17 cellular contexts compared by ENCODE assay signal in the genomic region with DNA sequence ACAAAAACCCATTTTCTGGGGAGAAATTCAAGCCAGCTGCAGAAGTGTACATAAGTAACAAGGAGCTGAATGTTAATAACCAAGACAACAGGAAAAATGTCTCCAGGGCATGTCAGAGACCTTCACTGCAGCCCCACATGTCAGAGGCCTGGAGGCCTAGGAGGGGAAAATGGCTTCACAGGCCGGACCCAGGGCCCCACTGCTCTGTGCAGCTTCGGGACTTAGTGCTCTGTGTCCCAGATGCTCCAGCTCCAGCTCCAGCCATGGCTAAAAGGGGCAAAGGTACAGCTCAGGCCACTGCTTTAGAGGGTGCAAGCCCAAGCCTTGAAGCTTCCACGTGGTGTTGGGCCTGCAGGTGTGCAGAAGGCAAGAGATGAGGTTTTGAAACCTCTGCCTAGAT. TPM values are rescaled to one million over a fixed set of nuclear protein-coding genes. Genes with fewer than 3 reads are reported as not detected.
DNase-seq lines count a peak whose midpoint lies in the region; ATAC-seq and TF ChIP-seq lines count a peak whose summit lies in the region.
"Had no signal": no experiment of that assay in that cellular context is flagged by ENCODE, and none has a peak within 500 bp of the region (broad histone marks: within the 10 kb centered on the region; RNA-seq: fewer than 3 reads in every experiment).

No MANE protein-coding gene starts in this region.

- in situ Hi-C loops in mammary epithelial cell (cut with MboI; ENCODE audit: low sequenced_read_pairs in 2 of 2): no loop called here

- no peaks in the 10 kb centered on the region for H3K79me2 ChIP-seq in mammary epithelial cell (ENCODE audit: insufficient read depth, low read length)

- H4K20me1 ChIP-seq in mammary epithelial cell (ENCODE audit: insufficient read depth, low read length): no peaks in the 10 kb centered on the region
- H4K20me1 ChIP-seq: BLaER1 treated with 17β-estradiol and CSF1 and Interleukin-3, amounts not matched to agents 10 nM and 100 nM had no signal

- no peak overlapping the region for H3K4me3 ChIP-seq in mammary epithelial cell (replicated peaks in 1 of 3; ENCODE audit: insufficient read depth in 1 of 3, low read depth in 2 of 3, low read length in 3 of 3)
- H3K4me3 ChIP-seq: A549; BLaER1 treated with 17β-estradiol and CSF1 and Interleukin-3, amounts not matched to agents 10 nM and 100 nM had no signal

- no peak overlapping the region for H3K4me2 ChIP-seq in mammary epithelial cell (ENCODE audit: insufficient read depth, low read depth, low read length)
- H3K4me2 ChIP-seq: A549; BLaER1 treated with 17β-estradiol and CSF1 and Interleukin-3, amounts not matched to agents 10 nM and 100 nM had no signal

- H3K27ac Mint-ChIP-seq in MCF 10A (ENCODE audit: low read depth, unreplicated experiment) (peak overlapping the region; percentile 31), neural crest cell (ENCODE audit: unreplicated experiment) (peak overlapping the region; percentile 69)
- no peak overlapping the region for H3K27ac Mint-ChIP-seq in stimulated activated naive B cell treated with anti-CD40 and anti-IgM and Interleukin-4, amounts not matched to agents 10 μg/mL and 1 μg/mL and 100 μg/mL, for 72 hours
- H3K27ac Mint-ChIP-seq: B cell; CD4-positive, alpha-beta T cell; CD8-positive, alpha-beta T cell had no signal

- H3K27me3 Mint-ChIP-seq in MCF 10A (ENCODE audit: insufficient read depth, unreplicated experiment) (no peaks in the 10 kb centered on the region), neural crest cell (ENCODE audit: low read depth) (no peaks in the 10 kb centered on the region)
- H3K27me3 Mint-ChIP-seq in stimulated activated naive B cell treated with anti-CD40 and anti-IgM and Interleukin-4, amounts not matched to agents 10 μg/mL and 1 μg/mL and 100 μg/mL, for 72 hours: no peaks in the 10 kb centered on the region
- H3K27me3 Mint-ChIP-seq: B cell; CD4-positive, alpha-beta T cell had no signal

- no peaks in the 10 kb centered on the region for H3K27me3 ChIP-seq in mammary epithelial cell (ENCODE audit: insufficient read depth, low read length)
- H3K27me3 ChIP-seq: BLaER1 treated with 17β-estradiol and CSF1 and Interleukin-3, amounts not matched to agents 10 nM and 100 nM had no signal

- no peaks in the 10 kb centered on the region for H3K36me3 ChIP-seq in mammary epithelial cell (ENCODE audit: insufficient read depth, low read length)

- H3K9ac ChIP-seq in mammary epithelial cell (ENCODE audit: insufficient read depth, low read length): no peak overlapping the region
- H3K9ac ChIP-seq: BLaER1 treated with 17β-estradiol and CSF1 and Interleukin-3, amounts not matched to agents 10 nM and 100 nM had no signal

- CTCF ChIA-PET in MCF 10A (lab: Yijun Ruan, JAX): interaction anchor here (0.6 to 0.7 kb wide), 3 partner anchors 196 to 1380 kb away, joined by 3 to 4 read pairs (median 3); no protein-coding TSS in a partner anchor
- CTCF ChIA-PET in mammary epithelial cell (lab: Charles Lee; ENCODE audit: low non-redundant PET): no interaction called here

- no peak overlapping the region for H2AFZ ChIP-seq in mammary epithelial cell (ENCODE audit: low read depth, low read length)

- dilution Hi-C loops in mammary epithelial cell (cut with HindIII; ENCODE audit: low sequenced_read_pairs): no loop called here

- no peak for ATAC-seq in stimulated activated naive B cell treated with anti-CD40 and anti-IgM and Interleukin-4, amounts not matched to agents 10 μg/mL and 1 μg/mL and 100 μg/mL, for 72 hours (replicated peaks)
- ATAC-seq: A549; CD8-positive, alpha-beta T cell had no signal

- no peaks in the 10 kb centered on the region for H3K9me3 Mint-ChIP-seq in MCF 10A (ENCODE audit: unreplicated experiment)
- peaks cover 16% of the 10 kb centered on the region for H3K9me3 Mint-ChIP-seq in neural crest cell
- H3K9me3 Mint-ChIP-seq in stimulated activated naive B cell treated with anti-CD40 and anti-IgM and Interleukin-4, amounts not matched to agents 10 μg/mL and 1 μg/mL and 100 μg/mL, for 72 hours: peaks cover 4 to 11% of the 10 kb centered on the region in 2 donors
- H3K9me3 Mint-ChIP-seq: CD8-positive, alpha-beta T cell had no signal

- H3K4me3 Mint-ChIP-seq in MCF 10A (ENCODE audit: unreplicated experiment): no peak overlapping the region
- H3K4me3 Mint-ChIP-seq in neural crest cell: no peak overlapping the region
- no peak overlapping the region for H3K4me3 Mint-ChIP-seq in stimulated activated naive B cell treated with anti-CD40 and anti-IgM and Interleukin-4, amounts not matched to agents 10 μg/mL and 1 μg/mL and 100 μg/mL, for 72 hours
- H3K4me3 Mint-ChIP-seq: B cell; CD4-positive, alpha-beta T cell; CD8-positive, alpha-beta T cell had no signal

- TF ChIP-seq CTCF in MCF 10A (IDR thresholded peaks at IDR 0.05; ENCODE audit: unreplicated experiment) (no peak), mammary epithelial cell (conservative IDR thresholded peaks at IDR 0.05 in 1 of 2, IDR thresholded peaks at IDR 0.05 in 1 of 2; ENCODE audit: extremely low read depth in 1 of 2, insufficient read depth in 1 of 2, low read depth in 1 of 2, low read length in 2 of 2) (no peak), neural crest cell (conservative IDR thresholded peaks at IDR 0.05) (no peak)

- no peaks in the 10 kb centered on the region for H3K4me1 Mint-ChIP-seq in MCF 10A (ENCODE audit: insufficient read depth, unreplicated experiment)
- peaks cover 7% of the 10 kb centered on the region for H3K4me1 Mint-ChIP-seq in neural crest cell
- H3K4me1 Mint-ChIP-seq in stimulated activated naive B cell treated with anti-CD40 and anti-IgM and Interleukin-4, amounts not matched to agents 10 μg/mL and 1 μg/mL and 100 μg/mL, for 72 hours: peaks cover 0 to 3% of the 10 kb centered on the region in 2 donors
- H3K4me1 Mint-ChIP-seq: B cell had no signal

- H3K4me1 ChIP-seq in mammary epithelial cell (ENCODE audit: insufficient read depth, low read length): no peaks in the 10 kb centered on the region
- H3K4me1 ChIP-seq: A549, Caco-2 had no signal

- intact Hi-C loops in MCF 10A (cut with micrococcal nuclease): no loop called here
- intact Hi-C loops in mammary epithelial cell (cut with micrococcal nuclease): no loop called here

- WGBS in mammary epithelial cell (ENCODE audit: low coverage, missing lambda C conversion rate): 100% methylated on average over 1 of the region's 3 CpGs

- DNase-seq in MCF 10A (ENCODE audit: unreplicated experiment) (no peak), mammary epithelial cell (no peak), neural crest cell (ENCODE audit: low read depth, low spot score) (no peak), NCI-H748 (lab: John Stamatoyannopoulos, UW; ENCODE audit: unreplicated experiment) (no peak)
- no peak for DNase-seq in stimulated activated naive B cell treated with anti-CD40 and anti-IgM and Interleukin-4, amounts not matched to agents 10 μg/mL and 1 μg/mL and 100 μg/mL, for 72 hours
- DNase-seq: AML-193; Caco-2; Calu3; CD4-positive, alpha-beta T cell; CD8-positive, alpha-beta T cell; DMS79 treated with DMSO at 0.1 percent for 48 hours; GF-D8 had no signal

- no peak overlapping the region for H3K27ac ChIP-seq in mammary epithelial cell (ENCODE audit: insufficient read depth, low read depth, low read length)
- H3K27ac ChIP-seq: 22Rv1; A549; BLaER1 treated with 17β-estradiol and CSF1 and Interleukin-3, amounts not matched to agents 10 nM and 100 nM; C4-2B had no signal

- H3K36me3 Mint-ChIP-seq in MCF 10A (ENCODE audit: insufficient read depth, unreplicated experiment) (no peaks in the 10 kb centered on the region), neural crest cell (ENCODE audit: low read depth) (peaks cover 46% of the 10 kb centered on the region)
- H3K36me3 Mint-ChIP-seq in stimulated activated naive B cell treated with anti-CD40 and anti-IgM and Interleukin-4, amounts not matched to agents 10 μg/mL and 1 μg/mL and 100 μg/mL, for 72 hours: peaks cover 24 to 49% of the 10 kb centered on the region in 2 donors

- BruUV-seq in MCF 10A (replicated peaks; lab: Mats Ljungman, UMichigan) (no TSS peak), mammary epithelial cell (replicated peaks; lab: Mats Ljungman, UMichigan) (no TSS peak)

- H3K9me3 ChIP-seq in mammary epithelial cell (replicated peaks; ENCODE audit: insufficient read depth, low read length): no peaks in the 10 kb centered on the region
- H3K9me3 ChIP-seq: A549 had no signal

- POLR2A ChIA-PET in MCF 10A (lab: Yijun Ruan, JAX): no interaction called here

RNA-seq across cellular contexts. Expression of a gene that starts 43.6 kb away (rescaled TPM):
- total RNA-seq in MCF 10A (2022): 5.5 and 8.3 TPM in 2 replicates
- 10 to 100 TPM; 11.2 to 18.3 TPM for total RNA-seq in mammary epithelial cell
- polyA plus RNA-seq in mammary epithelial cell: 4.1 TPM
- 26.5 TPM for polyA minus RNA-seq in mammary epithelial cell
- total RNA-seq in neural crest cell: 23.0 and 23.9 TPM in 2 replicates
